In genomic region chr4:1794809-1795303, GRCh38 we compare ENCODE assay signal across 1 cellular context.
TF ChIP-seq lines count a peak whose summit lies in the region.

No MANE protein-coding gene starts in this region.

TF ChIP-seq in K562, 482 proteins besides CTCF, POLR2A, EP300 and RAD21 (continued from another document):
- TF ChIP-seq ZNF592 (IDR thresholded peaks at IDR 0.05) (0 out of 2 replicates have a peak, but pooled peaks have one; percentile 26), YY1 (IDR thresholded peaks at IDR 0.05; ENCODE audit: borderline replicate concordance in 1 of 3, control insufficient read depth in 1 of 3, extremely low read depth in 1 of 3, insufficient read depth in 3 of 3, insufficient read length in 1 of 3, insufficient replicate concordance in 2 of 3, low read depth in 1 of 3, low read length in 2 of 3) (peak in 2 of 3 experiments; percentile 49 to 67), NONO (IDR thresholded peaks at IDR 0.05; ENCODE audit: low read depth in 2 of 2, low read length in 1 of 2) (peak in 1 of 2 experiments; percentile 19; a peak in 1 of 4 replicates), U2AF1 (optimal IDR thresholded peaks at IDR 0.05; ENCODE audit: low read depth, low read length) (no peak), CREB1 (IDR thresholded peaks at IDR 0.05) (peak; percentile 80), CREB1 (CRISPR knock-in tag; IDR thresholded peaks at IDR 0.05) (no peak)
- TF ChIP-seq, protein P1, sequence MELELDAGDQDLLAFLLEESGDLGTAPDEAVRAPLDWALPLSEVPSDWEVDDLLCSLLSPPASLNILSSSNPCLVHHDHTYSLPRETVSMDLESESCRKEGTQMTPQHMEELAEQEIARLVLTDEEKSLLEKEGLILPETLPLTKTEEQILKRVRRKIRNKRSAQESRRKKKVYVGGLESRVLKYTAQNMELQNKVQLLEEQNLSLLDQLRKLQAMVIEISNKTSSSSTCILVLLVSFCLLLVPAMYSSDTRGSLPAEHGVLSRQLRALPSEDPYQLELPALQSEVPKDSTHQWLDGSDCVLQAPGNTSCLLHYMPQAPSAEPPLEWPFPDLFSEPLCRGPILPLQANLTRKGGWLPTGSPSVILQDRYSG (tag; conservative IDR thresholded peaks at IDR 0.05; ENCODE audit: low read depth), result no peak
